Comparison of ENCODE assay signal across 1 cellular context in the genomic region with DNA sequence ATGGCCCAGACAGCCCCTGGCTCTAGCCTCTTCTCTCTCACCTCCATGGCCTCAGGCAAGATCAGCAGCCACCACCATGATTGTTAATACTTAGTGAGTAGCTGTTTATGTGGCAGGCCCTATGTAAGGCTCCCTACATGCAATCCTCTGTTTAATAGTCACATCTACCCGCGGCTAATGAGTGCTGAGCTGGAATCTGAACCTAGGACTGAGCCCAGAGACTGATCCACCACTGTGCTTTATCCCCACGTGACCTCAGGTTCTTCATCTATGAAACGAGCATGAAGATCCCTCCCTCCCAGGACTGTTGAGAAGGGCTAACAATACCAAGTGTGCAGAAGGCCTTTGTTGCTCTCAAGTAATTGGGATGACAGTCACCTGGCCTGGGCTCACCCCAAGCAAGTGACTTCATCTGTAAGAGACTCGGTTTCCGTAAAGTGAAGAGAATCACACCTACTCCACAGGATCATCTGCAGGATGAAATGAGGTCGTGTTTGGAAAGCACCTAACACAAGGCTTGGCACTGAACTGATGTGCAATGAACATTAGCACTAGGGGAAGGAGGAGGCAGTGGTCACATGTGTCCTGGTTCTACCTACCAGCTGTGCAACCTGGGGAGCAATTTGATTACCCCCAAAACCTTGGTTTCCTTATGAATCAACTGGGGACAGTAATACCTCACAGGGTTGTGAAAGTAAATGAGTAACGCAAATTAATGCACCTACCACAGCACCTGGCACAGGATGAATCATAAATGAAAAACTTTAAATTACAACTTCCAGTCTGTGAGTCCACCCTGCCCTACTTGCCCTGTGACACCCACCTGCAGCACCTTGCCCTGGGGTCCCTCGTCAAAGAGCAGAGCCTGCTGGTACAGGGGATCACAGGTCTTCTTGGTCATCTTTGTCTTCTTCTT.
TF ChIP-seq lines count a peak whose summit lies in the region.

No MANE protein-coding gene starts in this region.

TF ChIP-seq in GM12878, 131 proteins besides CTCF, POLR2A, EP300 and RAD21 (continued from another document and continues in another):
- TF ChIP-seq SMAD1 (IDR thresholded peaks at IDR 0.05; ENCODE audit: low read depth, partially characterized antibody) = no peak
- TF ChIP-seq ATF7 (IDR thresholded peaks at IDR 0.05; ENCODE audit: low read depth) = peak; percentile 90
- TF ChIP-seq BCL11A (IDR thresholded peaks at IDR 0.05; ENCODE audit: low read depth, low read length) = peak; percentile 70
- peak; percentile 41 to 67; a peak in 3 of 4 replicates for TF ChIP-seq IKZF2 (IDR thresholded peaks at IDR 0.05)
- TF ChIP-seq SMC3 (IDR thresholded peaks at IDR 0.05; ENCODE audit: borderline replicate concordance, low read length) = no peak
- TF ChIP-seq SUZ12 (IDR thresholded peaks at IDR 0.05; ENCODE audit: unreplicated experiment) = no peak
- no peak for TF ChIP-seq FOXK2 (IDR thresholded peaks at IDR 0.05)
- peak; percentile 88 for TF ChIP-seq JUNB (IDR thresholded peaks at IDR 0.05)
- TF ChIP-seq IKZF1 (conservative IDR thresholded peaks at IDR 0.05) = peak; percentile 60; the same call in 1 of the 2 replicates
- TF ChIP-seq RELA (IDR thresholded peaks at IDR 0.05; ENCODE audit: borderline replicate concordance, partially characterized antibody) = peak; percentile 50
- no peak for TF ChIP-seq TBL1XR1 (IDR thresholded peaks at IDR 0.05; ENCODE audit: low read depth, low read length)
- no peak for TF ChIP-seq CEBPZ (IDR thresholded peaks at IDR 0.05; ENCODE audit: low read depth, low read length)
- TF ChIP-seq, protein P1, sequence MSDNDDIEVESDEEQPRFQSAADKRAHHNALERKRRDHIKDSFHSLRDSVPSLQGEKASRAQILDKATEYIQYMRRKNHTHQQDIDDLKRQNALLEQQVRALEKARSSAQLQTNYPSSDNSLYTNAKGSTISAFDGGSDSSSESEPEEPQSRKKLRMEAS (IDR thresholded peaks at IDR 0.05; ENCODE audit: low read depth, low read length) = peak; percentile 33; the same call in 1 of the 2 replicates
- TF ChIP-seq CUX1 (IDR thresholded peaks at IDR 0.05; ENCODE audit: insufficient replicate concordance, low read depth, low read length) = no peak
- peak; percentile 53; the same call in 1 of the 2 replicates for TF ChIP-seq CREM (IDR thresholded peaks at IDR 0.05; ENCODE audit: low read depth)
- TF ChIP-seq TCF3 (IDR thresholded peaks at IDR 0.05; ENCODE audit: borderline replicate concordance, insufficient read depth, low read depth, low read length) = peak; percentile 88
- no peak for TF ChIP-seq SMAD5 (IDR thresholded peaks at IDR 0.05; ENCODE audit: low read depth)
- TF ChIP-seq ZNF217 (IDR thresholded peaks at IDR 0.05) = no peak
- no peak for TF ChIP-seq HDAC6 (IDR thresholded peaks at IDR 0.05; ENCODE audit: unreplicated experiment)
- TF ChIP-seq, protein P2, sequence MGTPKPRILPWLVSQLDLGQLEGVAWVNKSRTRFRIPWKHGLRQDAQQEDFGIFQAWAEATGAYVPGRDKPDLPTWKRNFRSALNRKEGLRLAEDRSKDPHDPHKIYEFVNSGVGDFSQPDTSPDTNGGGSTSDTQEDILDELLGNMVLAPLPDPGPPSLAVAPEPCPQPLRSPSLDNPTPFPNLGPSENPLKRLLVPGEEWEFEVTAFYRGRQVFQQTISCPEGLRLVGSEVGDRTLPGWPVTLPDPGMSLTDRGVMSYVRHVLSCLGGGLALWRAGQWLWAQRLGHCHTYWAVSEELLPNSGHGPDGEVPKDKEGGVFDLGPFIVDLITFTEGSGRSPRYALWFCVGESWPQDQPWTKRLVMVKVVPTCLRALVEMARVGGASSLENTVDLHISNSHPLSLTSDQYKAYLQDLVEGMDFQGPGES (IDR thresholded peaks at IDR 0.05) = no peak
- TF ChIP-seq HSF1 (IDR thresholded peaks at IDR 0.05; ENCODE audit: low read depth, low read length) = no peak
- no peak for TF ChIP-seq IRF5 (IDR thresholded peaks at IDR 0.05; ENCODE audit: borderline replicate concordance)
- no peak for TF ChIP-seq GABPA (IDR thresholded peaks at IDR 0.05; ENCODE audit: low read depth)
- no peak for TF ChIP-seq GATAD2B (conservative IDR thresholded peaks at IDR 0.05; ENCODE audit: low read depth)
- TF ChIP-seq, protein P3, sequence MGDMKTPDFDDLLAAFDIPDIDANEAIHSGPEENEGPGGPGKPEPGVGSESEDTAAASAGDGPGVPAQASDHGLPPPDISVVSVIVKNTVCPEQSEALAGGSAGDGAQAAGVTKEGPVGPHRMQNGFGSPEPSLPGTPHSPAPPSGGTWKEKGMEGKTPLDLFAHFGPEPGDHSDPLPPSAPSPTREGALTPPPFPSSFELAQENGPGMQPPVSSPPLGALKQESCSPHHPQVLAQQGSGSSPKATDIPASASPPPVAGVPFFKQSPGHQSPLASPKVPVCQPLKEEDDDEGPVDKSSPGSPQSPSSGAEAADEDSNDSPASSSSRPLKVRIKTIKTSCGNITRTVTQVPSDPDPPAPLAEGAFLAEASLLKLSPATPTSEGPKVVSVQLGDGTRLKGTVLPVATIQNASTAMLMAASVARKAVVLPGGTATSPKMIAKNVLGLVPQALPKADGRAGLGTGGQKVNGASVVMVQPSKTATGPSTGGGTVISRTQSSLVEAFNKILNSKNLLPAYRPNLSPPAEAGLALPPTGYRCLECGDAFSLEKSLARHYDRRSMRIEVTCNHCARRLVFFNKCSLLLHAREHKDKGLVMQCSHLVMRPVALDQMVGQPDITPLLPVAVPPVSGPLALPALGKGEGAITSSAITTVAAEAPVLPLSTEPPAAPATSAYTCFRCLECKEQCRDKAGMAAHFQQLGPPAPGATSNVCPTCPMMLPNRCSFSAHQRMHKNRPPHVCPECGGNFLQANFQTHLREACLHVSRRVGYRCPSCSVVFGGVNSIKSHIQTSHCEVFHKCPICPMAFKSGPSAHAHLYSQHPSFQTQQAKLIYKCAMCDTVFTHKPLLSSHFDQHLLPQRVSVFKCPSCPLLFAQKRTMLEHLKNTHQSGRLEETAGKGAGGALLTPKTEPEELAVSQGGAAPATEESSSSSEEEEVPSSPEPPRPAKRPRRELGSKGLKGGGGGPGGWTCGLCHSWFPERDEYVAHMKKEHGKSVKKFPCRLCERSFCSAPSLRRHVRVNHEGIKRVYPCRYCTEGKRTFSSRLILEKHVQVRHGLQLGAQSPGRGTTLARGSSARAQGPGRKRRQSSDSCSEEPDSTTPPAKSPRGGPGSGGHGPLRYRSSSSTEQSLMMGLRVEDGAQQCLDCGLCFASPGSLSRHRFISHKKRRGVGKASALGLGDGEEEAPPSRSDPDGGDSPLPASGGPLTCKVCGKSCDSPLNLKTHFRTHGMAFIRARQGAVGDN (IDR thresholded peaks at IDR 0.05) = peak; percentile 57; the same call in 1 of the 2 replicates
- no peak for TF ChIP-seq YY1 (IDR thresholded peaks at IDR 0.05; ENCODE audit: low read depth, low read length)
- no peak for TF ChIP-seq RCOR1 (conservative IDR thresholded peaks at IDR 0.05; ENCODE audit: low read depth, low read length)
- TF ChIP-seq FOXM1 (IDR thresholded peaks at IDR 0.05; ENCODE audit: low read depth, low read length) = no peak
- no peak for TF ChIP-seq ZNF622 (IDR thresholded peaks at IDR 0.05)
- no peak for TF ChIP-seq FOS (IDR thresholded peaks at IDR 0.05; ENCODE audit: borderline replicate concordance, extremely low read depth, insufficient read length)
- TF ChIP-seq HDAC2 (IDR thresholded peaks at IDR 0.05) = no peak
- TF ChIP-seq RUNX3 (IDR thresholded peaks at IDR 0.05; ENCODE audit: low read length) = peak; percentile 82
- no peak for TF ChIP-seq CHD2 (IDR thresholded peaks at IDR 0.05; ENCODE audit: borderline replicate concordance, low read depth, low read length)
- no peak for TF ChIP-seq ZNF274 (IDR thresholded peaks at IDR 0.05; ENCODE audit: insufficient read depth, insufficient read length)
- no peak for TF ChIP-seq STAT3 (IDR thresholded peaks at IDR 0.05; ENCODE audit: low read depth, low read length)
- TF ChIP-seq MTA3 (IDR thresholded peaks at IDR 0.05; ENCODE audit: borderline replicate concordance, low read length) = peak; percentile 37; the same call in 1 of the 2 replicates
- peak; percentile 73; the same call in 1 of the 2 replicates for TF ChIP-seq NBN (IDR thresholded peaks at IDR 0.05)
- TF ChIP-seq MYC (IDR thresholded peaks at IDR 0.05; ENCODE audit: insufficient read depth, insufficient read length, insufficient replicate concordance, low read length, severe bottlenecking) = no peak
- no peak for TF ChIP-seq SREBF1 (IDR thresholded peaks at IDR 0.05; ENCODE audit: low read length)
- no peak for TF ChIP-seq BRCA1 (IDR thresholded peaks at IDR 0.05; ENCODE audit: low read depth, low read length)
- TF ChIP-seq IRF4 (IDR thresholded peaks at IDR 0.05; ENCODE audit: low read depth, low read length) = peak; percentile 62; the same call in 1 of the 2 replicates
- TF ChIP-seq RBBP5 (conservative IDR thresholded peaks at IDR 0.05) = no peak
